10 cellular contexts compared by ENCODE assay signal in the genomic region with DNA sequence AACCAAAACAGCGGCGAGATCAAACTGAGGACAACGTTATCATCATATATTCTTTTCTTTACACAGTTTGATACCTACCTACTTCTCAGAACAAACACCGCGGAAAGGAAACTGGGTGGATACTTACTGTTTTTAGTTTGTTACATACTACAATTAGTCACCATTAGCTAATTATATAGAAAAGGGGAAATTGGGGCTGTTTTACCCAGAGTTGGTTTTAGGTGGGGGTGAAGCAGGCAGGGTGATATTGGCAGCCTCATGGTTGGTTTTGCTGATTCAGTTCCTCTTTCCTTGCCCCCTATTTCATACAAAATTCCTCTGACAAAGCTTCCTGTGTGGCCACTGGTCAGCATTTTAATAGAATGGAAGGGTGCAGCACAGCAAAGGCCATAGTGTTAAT.
A peak's percentile ranks its signal among the peaks of the same experiment; 100 is the strongest.
DNase-seq lines count a peak whose midpoint lies in the region; ATAC-seq and TF ChIP-seq lines count a peak whose summit lies in the region.
"Had no signal": no experiment of that assay in that cellular context is flagged by ENCODE, and none has a peak within 500 bp of the region (broad histone marks: within the 10 kb centered on the region; RNA-seq: fewer than 3 reads in every experiment).

No MANE protein-coding gene starts in this region.

- no peak for TF ChIP-seq EP300 in esophagus muscularis mucosa (IDR thresholded peaks at IDR 0.05)

- H3K4me1 Mint-ChIP-seq in T-helper 2 cell treated with Interferon-gamma antibody and Interleukin-4, amounts not matched to agents 5 μg/mL and 100 μg/mL, for 36 hours (ENCODE audit: low read depth), result no peaks in the 10 kb centered on the region
- H3K4me1 Mint-ChIP-seq: activated naive CD8-positive, alpha-beta T cell treated with anti-CD3 and anti-CD28 coated beads for 36 hours had no signal

- intact Hi-C loops in esophagus muscularis mucosa (cut with DNase I), result loop anchor here (10.0 kb wide), 1 partner anchor 111 kb away; no protein-coding TSS in a partner anchor

- ATAC-seq in GM18517 (IDR thresholded peaks at IDR 0.05; ENCODE audit: unreplicated experiment) (peak; percentile 48), GM21619 (IDR thresholded peaks at IDR 0.05; ENCODE audit: unreplicated experiment) (peak; percentile 65), HG03520 (IDR thresholded peaks at IDR 0.05; ENCODE audit: unreplicated experiment) (peak; percentile 63)

- H3K4me3 Mint-ChIP-seq in T-helper 2 cell treated with Interferon-gamma antibody and Interleukin-4, amounts not matched to agents 5 μg/mL and 100 μg/mL, for 36 hours, result no peak overlapping the region
- H3K4me3 Mint-ChIP-seq: activated naive CD8-positive, alpha-beta T cell treated with anti-CD3 and anti-CD28 coated beads for 36 hours had no signal

- no peaks in the 10 kb centered on the region for H3K36me3 Mint-ChIP-seq in T-helper 2 cell treated with Interferon-gamma antibody and Interleukin-4, amounts not matched to agents 5 μg/mL and 100 μg/mL, for 36 hours (ENCODE audit: low read depth)
- H3K36me3 Mint-ChIP-seq: activated naive CD8-positive, alpha-beta T cell treated with anti-CD3 and anti-CD28 coated beads for 36 hours had no signal

- H3K27ac ChIP-seq in esophagus muscularis mucosa (replicated peaks in 1 of 4), result peak overlapping the region; percentile 77 to 89 (median 85)
- no peak overlapping the region for H3K27ac ChIP-seq in caudate nucleus (ENCODE audit: low read depth, low read length)

- peaks cover 73 to 97% (median 90%) of the 10 kb centered on the region in 4 donors for H3K4me1 ChIP-seq in esophagus muscularis mucosa

- no peaks in the 10 kb centered on the region for H3K27me3 ChIP-seq in esophagus muscularis mucosa

- 71% methylated on average over 5 of the region's 5 CpGs for WGBS in esophagus muscularis mucosa

- TF ChIP-seq CTCF in esophagus muscularis mucosa (IDR thresholded peaks at IDR 0.05), result no peak

- no peak overlapping the region for H3K4me3 ChIP-seq in esophagus muscularis mucosa

- TF ChIP-seq POLR2A in esophagus muscularis mucosa (IDR thresholded peaks at IDR 0.05; ENCODE audit: low read depth), result no peak

- H3K27me3 Mint-ChIP-seq in T-helper 2 cell treated with Interferon-gamma antibody and Interleukin-4, amounts not matched to agents 5 μg/mL and 100 μg/mL, for 36 hours (ENCODE audit: low read depth), result no peaks in the 10 kb centered on the region

- H3K9me3 ChIP-seq in esophagus muscularis mucosa, result no peaks in the 10 kb centered on the region

- H3K27ac Mint-ChIP-seq in T-helper 2 cell treated with Interferon-gamma antibody and Interleukin-4, amounts not matched to agents 5 μg/mL and 100 μg/mL, for 36 hours, result no peak overlapping the region
- H3K27ac Mint-ChIP-seq: activated naive CD8-positive, alpha-beta T cell treated with anti-CD3 and anti-CD28 coated beads for 36 hours had no signal

- H3K9me3 Mint-ChIP-seq in T-helper 2 cell treated with Interferon-gamma antibody and Interleukin-4, amounts not matched to agents 5 μg/mL and 100 μg/mL, for 36 hours, result no peaks in the 10 kb centered on the region
- H3K9me3 Mint-ChIP-seq: activated naive CD8-positive, alpha-beta T cell treated with anti-CD3 and anti-CD28 coated beads for 36 hours had no signal

- DNase-seq in esophagus muscularis mucosa (ENCODE audit: extremely low spot score) (peak; percentile 14), COLO668 (lab: John Stamatoyannopoulos, UW; ENCODE audit: unreplicated experiment) (no peak), SHP77 (lab: John Stamatoyannopoulos, UW) (no peak), caudate nucleus (lab: John Stamatoyannopoulos, UW) (no peak)
- no peak for DNase-seq in T-helper 2 cell treated with Interferon-gamma antibody and Interleukin-4, amounts not matched to agents 5 μg/mL and 100 μg/mL, for 36 hours (ENCODE audit: low spot score)
- DNase-seq: activated naive CD8-positive, alpha-beta T cell treated with anti-CD3 and anti-CD28 coated beads for 36 hours; SW 1271 had no signal

- H3K36me3 ChIP-seq in esophagus muscularis mucosa, result peaks cover 0 to 23% (median 5%) of the 10 kb centered on the region in 4 donors
